Comparison of ENCODE assay signal across 13 cellular contexts in genomic region chr5:75677607-75678006, GRCh38. TPM values are rescaled to one million over a fixed set of nuclear protein-coding genes. Genes with fewer than 3 reads are reported as not detected.
DNase-seq lines count a peak whose midpoint lies in the region; ATAC-seq, FAIRE-seq and TF ChIP-seq lines count a peak whose summit lies in the region.
"Had no signal": no experiment of that assay in that cellular context is flagged by ENCODE, and none has a peak within 500 bp of the region (broad histone marks: within the 10 kb centered on the region; RNA-seq: fewer than 3 reads in every experiment).

No MANE protein-coding gene starts in this region.

- H3K4me1 ChIP-seq in HepG2 (ENCODE audit: insufficient read depth, low read length) = peaks cover 11% of the 10 kb centered on the region
- H3K4me1 ChIP-seq: right atrium auricular region had no signal

- in situ Hi-C loops in HepG2 (cut with HindIII; ENCODE audit: extremely low pct_ligation_motif_present, low pct_unique_long_range_greater_than_20kb) = no loop called here

- no peak overlapping the region for H3K9ac ChIP-seq in HepG2 (ENCODE audit: insufficient read depth, low read depth, low read length)

- no peak for TF ChIP-seq EP300 in HepG2 (IDR thresholded peaks at IDR 0.05; ENCODE audit: low read depth in 2 of 2, low read length in 2 of 2)
- no peak for TF ChIP-seq EP300 in HepG2 (CRISPR knock-in tag; IDR thresholded peaks at IDR 0.05; ENCODE audit: borderline replicate concordance)

- WGBS in HepG2 (ENCODE audit: low lambda C conversion rate) = 93% methylated on average over 1 of the region's 1 CpG

- peak overlapping the region; percentile 13 for H3K27ac Mint-ChIP-seq in stimulated activated naive CD8-positive, alpha-beta T cell treated with anti-CD3 and anti-CD28 coated beads, Interleukin-15, Interleukin-2, amounts not matched to agents 100 ng/mL and 50 ng/mL, for 24 hours
- peak overlapping the region; percentile 72 for H3K27ac Mint-ChIP-seq in activated naive CD8-positive, alpha-beta T cell treated with anti-CD3 and anti-CD28 coated beads for 36 hours

- DNase-seq in stimulated activated naive CD8-positive, alpha-beta T cell treated with anti-CD3 and anti-CD28 coated beads, Interleukin-15, Interleukin-2, amounts not matched to agents 100 U/mL and 50 U/mL, for 24 hours = no peak
- no peak for DNase-seq in activated naive CD8-positive, alpha-beta T cell treated with anti-CD3 and anti-CD28 coated beads for 36 hours
- no peak for DNase-seq in HepG2 (ENCODE audit: low spot score)
- no peak for DNase-seq in stimulated activated CD4-positive, alpha-beta T cell treated with anti-CD3 and anti-CD28 coated beads, Interleukin-12 subunit alpha, Interleukin-12 subunit beta, amount 100 ng/mL, for 4 hours
- DNase-seq in NCI-H226 = no peak
- DNase-seq: activated CD4-positive, CD25-positive, alpha-beta regulatory T cell treated with anti-CD3 and anti-CD28 coated beads, Interleukin-2, amount 50 U/mL, for 72 hours; H9; NCI-H1436; substantia nigra had no signal

- POLR2A ChIA-PET in HepG2 (lab: Yijun Ruan, JAX) = no interaction called here

- TF ChIP-seq RAD21 in HepG2 (CRISPR knock-in tag; IDR thresholded peaks at IDR 0.05) = no peak

- no peak for FAIRE-seq in HepG2 (lab: Jason Lieb, UNC)

- no peak for TF ChIP-seq POLR2A in HepG2 (IDR thresholded peaks at IDR 0.05; ENCODE audit: insufficient read depth in 1 of 2, low read depth in 2 of 2, low read length in 2 of 2)

- no peak overlapping the region for H3K4me3 ChIP-seq in HepG2 (replicated peaks in 1 of 3; ENCODE audit: insufficient read depth in 1 of 3, low read depth in 2 of 3, low read length in 3 of 3)
- H3K4me3 ChIP-seq: right atrium auricular region had no signal

- H3K4me1 Mint-ChIP-seq in stimulated activated naive CD8-positive, alpha-beta T cell treated with anti-CD3 and anti-CD28 coated beads, Interleukin-15, Interleukin-2, amounts not matched to agents 100 ng/mL and 50 ng/mL, for 24 hours (ENCODE audit: low read depth) = peaks cover 18% of the 10 kb centered on the region
- peaks cover 13% of the 10 kb centered on the region for H3K4me1 Mint-ChIP-seq in activated naive CD8-positive, alpha-beta T cell treated with anti-CD3 and anti-CD28 coated beads for 36 hours
- H3K4me1 Mint-ChIP-seq: H9 had no signal

- 0 out of 5 replicates have a peak, but pooled peaks cover 0 to 6% of the 10 kb centered on the region in 2 experiments for H3K36me3 ChIP-seq in HepG2 (replicated peaks in 1 of 2; ENCODE audit: control insufficient read depth in 1 of 2, insufficient read depth in 2 of 2, low read length in 2 of 2)
- H3K36me3 ChIP-seq: right atrium auricular region had no signal

- CTCF ChIA-PET in HepG2 (lab: Yijun Ruan, JAX; ENCODE audit: low intra/inter-chr PET ratio, low total read pairs) = no interaction called here

- no peaks in the 10 kb centered on the region for H3K9me3 ChIP-seq in HepG2 (ENCODE audit: low read length)
- H3K9me3 ChIP-seq: neutrophil, right atrium auricular region had no signal

- H3K36me3 Mint-ChIP-seq in stimulated activated naive CD8-positive, alpha-beta T cell treated with anti-CD3 and anti-CD28 coated beads, Interleukin-15, Interleukin-2, amounts not matched to agents 100 ng/mL and 50 ng/mL, for 24 hours (ENCODE audit: low read depth) = peaks cover 21% of the 10 kb centered on the region
- H3K36me3 Mint-ChIP-seq in activated naive CD8-positive, alpha-beta T cell treated with anti-CD3 and anti-CD28 coated beads for 36 hours = peaks cover 9% of the 10 kb centered on the region

- H3K79me2 ChIP-seq in HepG2 (ENCODE audit: insufficient read depth, low read length) = no peaks in the 10 kb centered on the region

- no peak for ATAC-seq in stimulated activated naive CD8-positive, alpha-beta T cell treated with anti-CD3 and anti-CD28 coated beads, Interleukin-15, Interleukin-2, amounts not matched to agents 100 U/mL and 50 U/mL, for 24 hours
- no peak for ATAC-seq in HepG2
- ATAC-seq in GM18517 (IDR thresholded peaks at IDR 0.05; ENCODE audit: unreplicated experiment) = no peak

- BruUV-seq in HepG2 (replicated peaks; lab: Mats Ljungman, UMichigan) = no TSS peak

- no peaks in the 10 kb centered on the region for H3K9me3 Mint-ChIP-seq in stimulated activated naive CD8-positive, alpha-beta T cell treated with anti-CD3 and anti-CD28 coated beads, Interleukin-15, Interleukin-2, amounts not matched to agents 100 ng/mL and 50 ng/mL, for 24 hours
- H3K9me3 Mint-ChIP-seq in activated naive CD8-positive, alpha-beta T cell treated with anti-CD3 and anti-CD28 coated beads for 36 hours = no peaks in the 10 kb centered on the region
- H3K9me3 Mint-ChIP-seq: H9 had no signal

- no peaks in the 10 kb centered on the region for H3K27me3 Mint-ChIP-seq in stimulated activated naive CD8-positive, alpha-beta T cell treated with anti-CD3 and anti-CD28 coated beads, Interleukin-15, Interleukin-2, amounts not matched to agents 100 ng/mL and 50 ng/mL, for 24 hours
- H3K27me3 Mint-ChIP-seq in activated naive CD8-positive, alpha-beta T cell treated with anti-CD3 and anti-CD28 coated beads for 36 hours = no peaks in the 10 kb centered on the region

- intact Hi-C loops in HepG2 (cut with micrococcal nuclease; ENCODE audit: unreplicated experiment) = no loop called here

- H3K4me3 Mint-ChIP-seq in stimulated activated naive CD8-positive, alpha-beta T cell treated with anti-CD3 and anti-CD28 coated beads, Interleukin-15, Interleukin-2, amounts not matched to agents 100 ng/mL and 50 ng/mL, for 24 hours = no peak overlapping the region
- peak overlapping the region; percentile 48 for H3K4me3 Mint-ChIP-seq in activated naive CD8-positive, alpha-beta T cell treated with anti-CD3 and anti-CD28 coated beads for 36 hours
- H3K4me3 Mint-ChIP-seq: H9 had no signal

- no peaks in the 10 kb centered on the region for H3K27me3 ChIP-seq in HepG2 (ENCODE audit: control insufficient read depth in 1 of 2, insufficient read depth in 2 of 2, low read length in 2 of 2)
- H3K27me3 ChIP-seq: neutrophil, right atrium auricular region had no signal

- no peaks in the 10 kb centered on the region for H4K20me1 ChIP-seq in HepG2 (ENCODE audit: insufficient read depth, low read length)

- H3K27ac ChIP-seq in HepG2 (ENCODE audit: extremely low read length, insufficient read depth, low read length) = no peak overlapping the region
- H3K27ac ChIP-seq: neutrophil, right atrium auricular region had no signal

- H2AFZ ChIP-seq in HepG2 (ENCODE audit: low read length) = no peak overlapping the region

- no peak for TF ChIP-seq CTCF in HepG2 (CRISPR knock-in tag; IDR thresholded peaks at IDR 0.05)

- no peak overlapping the region for H3K4me2 ChIP-seq in HepG2 (ENCODE audit: low read depth, low read length)

TF ChIP-seq in HepG2, 621 proteins besides CTCF, POLR2A, EP300 and RAD21 (continues in another document):
- TF ChIP-seq SAFB2 (CRISPR knock-in tag; IDR thresholded peaks at IDR 0.05; ENCODE audit: borderline replicate concordance, low read depth) (no peak), KAT7 (CRISPR knock-in tag; IDR thresholded peaks at IDR 0.05; ENCODE audit: borderline replicate concordance) (no peak), MEF2D (CRISPR knock-in tag; IDR thresholded peaks at IDR 0.05) (no peak)

RNA-seq across cellular contexts. Expression of gene POC5, which starts 39.6 kb away (rescaled TPM):
- 10 to 100 TPM; 16.5 to 16.6 TPM for total RNA-seq in activated naive CD8-positive, alpha-beta T cell treated with anti-CD3 and anti-CD28 coated beads for 36 hours
- total RNA-seq in HepG2 (2016; rRNA removed; fragmentation: Illumina TruSeq; extraction: Trizol) = 9.3 and 13.1 TPM in 2 replicates
- total RNA-seq in HepG2 (2016; cell fraction: cytosol; rRNA removed; fragmentation: Illumina TruSeq; extraction: Trizol; ENCODE audit: low read depth) = 5.0 and 6.9 TPM in 2 replicates
- total RNA-seq in HepG2 (2016; cell fraction: insoluble cytoplasmic fraction; rRNA removed; fragmentation: Illumina TruSeq; extraction: Trizol) = 9.2 and 11.7 TPM in 2 replicates
- total RNA-seq in HepG2 (2016; cell fraction: membrane; rRNA removed; fragmentation: Illumina TruSeq; extraction: Trizol) = 4.4 and 4.8 TPM in 2 replicates
- 11.7 and 15.5 TPM in 2 replicates for total RNA-seq in HepG2 (2016; cell fraction: nucleus; rRNA removed; fragmentation: Illumina TruSeq; extraction: Trizol)
- polyA plus RNA-seq in HepG2 (2011; rRNA removed) = 5.7 and 6.9 TPM in 2 replicates
- 4.1 and 4.4 TPM in 2 replicates for polyA plus RNA-seq in HepG2 (2011; cell fraction: cytosol; rRNA removed)
- polyA plus RNA-seq in HepG2 (2011; cell fraction: nucleus; rRNA removed) = 7.1 and 9.2 TPM in 2 replicates
- 4.7 and 5.9 TPM in 2 replicates for polyA plus RNA-seq in HepG2 (2012)
- 0.94 and 1.6 TPM in 2 replicates for polyA plus RNA-seq in HepG2 (2016; cell fraction: cytosol; fragmentation: Illumina TruSeq; extraction: Trizol; ENCODE audit: low read depth)
- 9.1 and 9.3 TPM in 2 replicates for polyA plus RNA-seq in HepG2 (2016; cell fraction: insoluble cytoplasmic fraction; fragmentation: Illumina TruSeq; extraction: Trizol; ENCODE audit: low read depth)
- polyA plus RNA-seq in HepG2 (2016; cell fraction: membrane; fragmentation: Illumina TruSeq; extraction: Trizol; ENCODE audit: low read depth) = 1.8 TPM in 2 replicates
- polyA plus RNA-seq in HepG2 (2016; cell fraction: nucleus; fragmentation: Illumina TruSeq; extraction: Trizol; ENCODE audit: insufficient read depth, low read depth) = 15.6 and 20.1 TPM in 2 replicates
- 4.7 and 12.2 TPM in 2 replicates for polyA minus RNA-seq in HepG2 (2011; rRNA and poly(A)+ RNA removed; ENCODE audit: low replicate concordance)
- polyA minus RNA-seq in HepG2 (2011; cell fraction: cytosol; rRNA and poly(A)+ RNA removed) = 2.9 and 9.3 TPM in 2 replicates
- polyA minus RNA-seq in HepG2 (2011; cell fraction: nucleus; rRNA and poly(A)+ RNA removed) = 25.0 and 26.4 TPM in 2 replicates
